7 cellular contexts compared by ENCODE assay signal in genomic region chr3:183555541-183556081, GRCh38. TPM values are rescaled to one million over a fixed set of nuclear protein-coding genes. Genes with fewer than 3 reads are reported as not detected.
DNase-seq lines count a peak whose midpoint lies in the region; ATAC-seq and TF ChIP-seq lines count a peak whose summit lies in the region.

A gene with protein sequence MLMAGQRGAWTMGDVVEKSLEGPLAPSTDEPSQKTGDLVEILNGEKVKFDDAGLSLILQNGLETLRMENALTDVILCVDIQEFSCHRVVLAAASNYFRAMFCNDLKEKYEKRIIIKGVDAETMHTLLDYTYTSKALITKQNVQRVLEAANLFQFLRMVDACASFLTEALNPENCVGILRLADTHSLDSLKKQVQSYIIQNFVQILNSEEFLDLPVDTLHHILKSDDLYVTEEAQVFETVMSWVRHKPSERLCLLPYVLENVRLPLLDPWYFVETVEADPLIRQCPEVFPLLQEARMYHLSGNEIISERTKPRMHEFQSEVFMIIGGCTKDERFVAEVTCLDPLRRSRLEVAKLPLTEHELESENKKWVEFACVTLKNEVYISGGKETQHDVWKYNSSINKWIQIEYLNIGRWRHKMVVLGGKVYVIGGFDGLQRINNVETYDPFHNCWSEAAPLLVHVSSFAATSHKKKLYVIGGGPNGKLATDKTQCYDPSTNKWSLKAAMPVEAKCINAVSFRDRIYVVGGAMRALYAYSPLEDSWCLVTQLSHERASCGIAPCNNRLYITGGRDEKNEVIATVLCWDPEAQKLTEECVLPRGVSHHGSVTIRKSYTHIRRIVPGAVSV (minus strand): TSS chr3:183555706. CDS start chr3:183555653, 53 bp downstream.

- H3K4me3 Mint-ChIP-seq in endodermal cell = no peak within 1 kb of the TSS

- no peaks in the 10 kb centered on the region for H3K9me3 Mint-ChIP-seq in endodermal cell

- peaks cover 13% of the 10 kb centered on the region for H3K4me1 ChIP-seq in endodermal cell (ENCODE audit: control insufficient read depth, insufficient read depth, low read length)

- no peaks in the 10 kb centered on the region for H3K27me3 Mint-ChIP-seq in endodermal cell (ENCODE audit: insufficient read depth)

- H3K27me3 ChIP-seq in endodermal cell (ENCODE audit: control insufficient read depth, insufficient read depth, low read length, poor library complexity, severe bottlenecking) = no peaks in the 10 kb centered on the region
- H3K27me3 ChIP-seq in H7 (ENCODE audit: control insufficient read depth, insufficient read depth, low read length) = no peaks in the 10 kb centered on the region

- no peaks in the 10 kb centered on the region for H3K9me3 ChIP-seq in endodermal cell (ENCODE audit: control insufficient read depth, low read length)

- WGBS in endodermal cell (ENCODE audit: insufficient coverage in 1 of 2, insufficient read length in 1 of 2), 2 experiments = 89 to 91% methylated on average over 4 to 9 of the region's 9 CpGs

- H3K36me3 Mint-ChIP-seq in endodermal cell (ENCODE audit: low read depth) = no peaks in the 10 kb centered on the region

- no peaks in the 10 kb centered on the region for H3K36me3 ChIP-seq in endodermal cell (ENCODE audit: control insufficient read depth, insufficient read depth, low read length)
- no peaks in the 10 kb centered on the region for H3K36me3 ChIP-seq in H7 (replicated peaks; ENCODE audit: control insufficient read depth, insufficient read depth, low read length)

- peaks cover 34% of the 10 kb centered on the region for H3K4me1 Mint-ChIP-seq in endodermal cell

- H3K4me3 ChIP-seq in endodermal cell (ENCODE audit: low read length) (no peak within 1 kb of the TSS), H7 (ENCODE audit: insufficient read depth, low read depth, low read length) (no peak within 1 kb of the TSS)

- DNase-seq in activated CD4-positive, alpha-beta T cell treated with anti-CD3 and anti-CD28 coated beads for 48 hours = peak; percentile 84
- DNase-seq in endodermal cell (peak; percentile 55), H7 (no peak), SHP77 treated with DMSO at 0.1 percent for 48 hours (lab: John Stamatoyannopoulos, UW) (no peak)
- peak; percentile 68 to 72 for DNase-seq in stimulated activated CD4-positive, alpha-beta T cell treated with anti-CD3 and anti-CD28 coated beads, Interleukin-15, amount 100 ng/mL, for 48 hours (ENCODE audit: low read depth in 2 of 2)

- H3K27ac ChIP-seq in endodermal cell (ENCODE audit: low read depth, low read length) = no peak within 1 kb of the TSS

- no peak within 1 kb of the TSS for H3K9ac ChIP-seq in endodermal cell (ENCODE audit: extremely low read depth, low read length, poor library complexity, severe bottlenecking)

- no peak for TF ChIP-seq CTCF in endodermal cell (conservative IDR thresholded peaks at IDR 0.05)

- ATAC-seq in GM19397 (IDR thresholded peaks at IDR 0.05; ENCODE audit: unreplicated experiment) (peak; percentile 83), HG03469 (IDR thresholded peaks at IDR 0.05; ENCODE audit: unreplicated experiment) (peak; percentile 60)

- H3K27ac Mint-ChIP-seq in endodermal cell = no peak within 1 kb of the TSS

RNA-seq across cellular contexts. Expression of the gene that starts here (rescaled TPM):
- under 1 TPM; 0.33 to 0.40 TPM for total RNA-seq in endodermal cell
- polyA plus RNA-seq in endodermal cell (2013, experiment 1 of 2) = 0.36 TPM
- 0.58 TPM for polyA plus RNA-seq in endodermal cell (2013, experiment 2 of 2)
- 0.33 and 0.69 TPM in 2 replicates for total RNA-seq in H7 (2014; rRNA removed; shearing (Covaris generic))

Comparison
In these comparisons a context has a peak if more than half of its experiments do, and no peak if none do; other contexts are left out.
1. Peak in DNase-seq in endodermal cell; RNA of the gene not detected or under 1 TPM.
2. DNase-seq: peak in activated CD4-positive, alpha-beta T cell treated with anti-CD3 and anti-CD28 coated beads for 48 hours (single experiment) and stimulated activated CD4-positive, alpha-beta T cell treated with anti-CD3 and anti-CD28 coated beads, Interleukin-15, amount 100 ng/mL, for 48 hours (2 of 2); none in H7 (single experiment) and SHP77 treated with DMSO at 0.1 percent for 48 hours (single experiment).